In genomic region chr3:187946981-187947380, GRCh38 we compare ENCODE assay signal across 2 cellular contexts.
TF ChIP-seq lines count a peak whose summit lies in the region.

No MANE protein-coding gene starts in this region.

TF ChIP-seq in A549, 52 proteins besides CTCF, POLR2A, EP300 and RAD21 (continued from another document):
- TF ChIP-seq FOSL2 (IDR thresholded peaks at IDR 0.05) (no peak), FOSL2 (CRISPR knock-in tag; IDR thresholded peaks at IDR 0.05) (no peak), ZFP36 (IDR thresholded peaks at IDR 0.05; ENCODE audit: borderline replicate concordance, partially characterized antibody) (no peak), PBX3 (IDR thresholded peaks at IDR 0.05) (no peak), PHF8 (IDR thresholded peaks at IDR 0.05; ENCODE audit: borderline replicate concordance, low read depth) (no peak), MAZ (IDR thresholded peaks at IDR 0.05; ENCODE audit: borderline replicate concordance, low read depth, low read length) (no peak), ELK1 (IDR thresholded peaks at IDR 0.05; ENCODE audit: low read depth, low read length) (no peak), ATOH8 (CRISPR knock-in tag; IDR thresholded peaks at IDR 0.05; ENCODE audit: low read depth) (no peak), CBX2 (IDR thresholded peaks at IDR 0.05; ENCODE audit: borderline replicate concordance, low read depth) (no peak), JUNB (IDR thresholded peaks at IDR 0.05) (no peak)
TF ChIP-seq in A549: peak in this region for 0.

TF ChIP-seq in IMR-90, 13 proteins besides CTCF, POLR2A, EP300 and RAD21 (continued from another document):
- TF ChIP-seq RFX5 (IDR thresholded peaks at IDR 0.05; ENCODE audit: low read depth, low read length) (no peak), MXI1 (IDR thresholded peaks at IDR 0.05; ENCODE audit: borderline replicate concordance, low read depth, low read length) (no peak), SMC3 (IDR thresholded peaks at IDR 0.05; ENCODE audit: low read depth, low read length) (no peak), FOS (IDR thresholded peaks at IDR 0.05; ENCODE audit: low read depth, low read length) (no peak), CHD1 (IDR thresholded peaks at IDR 0.05; ENCODE audit: low read depth, low read length) (no peak), BHLHE40 (IDR thresholded peaks at IDR 0.05; ENCODE audit: low read depth, low read length) (no peak)
